Comparison of ENCODE assay signal across 11 cellular contexts in genomic region chr5:170498811-170499210, GRCh38. TPM values are rescaled to one million over a fixed set of nuclear protein-coding genes. Genes with fewer than 3 reads are reported as not detected.
"Had no signal": no experiment of that assay in that cellular context is flagged by ENCODE, and none has a peak within 500 bp of the region (broad histone marks: within the 10 kb centered on the region; RNA-seq: fewer than 3 reads in every experiment).

No MANE protein-coding gene starts in this region.

- H3K36me3 ChIP-seq: HAP-1 had no signal

- H3K27ac ChIP-seq: GM23248, HL-60 had no signal

- H3K4me1 ChIP-seq: HAP-1 had no signal

- H3K4me3 ChIP-seq: GM23248, HAP-1 had no signal

- H3K9ac ChIP-seq: GM23248 had no signal

- DNase-seq: GM23248, GOT3, H7, KBM-7 had no signal

- ATAC-seq: HCT116, HepG2 had no signal

- H3K4me3 Mint-ChIP-seq: IgD-negative memory B cell had no signal

- H3K9me3 ChIP-seq: HAP-1 had no signal

- H2AFZ ChIP-seq: GM23248 had no signal

RNA-seq across cellular contexts. Expression of gene KCNIP1, which starts 5.0 kb away (rescaled TPM):
- total RNA-seq: GM23248, H4, HepG2, HT1080 had no signal
